In the genomic region with DNA sequence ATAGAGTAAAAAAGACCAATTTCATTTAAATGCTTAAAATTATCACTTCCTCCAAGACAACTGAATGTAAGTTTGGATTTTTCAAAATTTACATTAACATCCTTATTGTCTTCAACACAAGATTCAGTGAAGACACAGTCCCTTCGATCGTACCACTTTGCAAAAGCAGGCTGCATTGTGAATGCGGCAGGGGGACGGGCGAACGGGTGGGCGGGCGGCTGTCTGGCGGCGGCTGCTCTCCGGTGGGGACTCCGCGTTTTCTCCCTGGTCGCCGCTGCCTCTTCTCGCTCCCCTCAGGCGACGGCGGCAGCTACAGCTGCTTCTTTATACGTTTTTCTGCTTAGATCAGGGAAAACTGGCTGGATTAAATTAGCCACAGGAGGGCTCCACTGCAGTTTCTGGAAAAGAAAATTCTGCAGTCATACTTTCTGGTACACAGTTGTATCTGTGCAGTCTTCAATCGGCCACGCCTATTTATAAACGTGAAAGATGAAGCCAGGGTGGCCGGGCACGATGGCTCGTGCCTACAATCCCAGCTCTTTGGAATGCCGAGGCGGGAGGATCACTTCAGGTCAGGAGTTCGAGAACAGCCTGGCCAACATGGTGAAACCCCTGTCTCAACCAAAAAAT, we compare ENCODE assay signal across 8 cellular contexts. TPM values are rescaled to one million over a fixed set of nuclear protein-coding genes. Genes with fewer than 3 reads are reported as not detected.
A peak's percentile ranks its signal among the peaks of the same experiment; 100 is the strongest.
DNase-seq lines count a peak whose midpoint lies in the region; ATAC-seq and TF ChIP-seq lines count a peak whose summit lies in the region.

No MANE protein-coding gene starts in this region.

- H3K27ac ChIP-seq in CD4-positive, alpha-beta T cell (ENCODE audit: low read depth, low read length), result no peak overlapping the region
- H3K27ac ChIP-seq in HL-60 (replicated peaks) (no peak overlapping the region), OCI-LY1 (ENCODE audit: low read depth, low read length, poor library complexity, severe bottlenecking) (no peak overlapping the region), angular gyrus (ENCODE audit: low read depth, low read length) (peak overlapping the region; percentile 37), right cardiac atrium (ENCODE audit: low read length) (no peak overlapping the region), psoas muscle (no peak overlapping the region)

- H3K4me3 ChIP-seq in HL-60 (replicated peaks; ENCODE audit: insufficient read depth, low read length) (no peak overlapping the region), OCI-LY1 (ENCODE audit: low read depth, low read length, poor library complexity, severe bottlenecking) (no peak overlapping the region), right cardiac atrium (ENCODE audit: low read length) (peak overlapping the region; percentile 29), psoas muscle (peak overlapping the region; percentile 54)

- H3K9me3 ChIP-seq in CD4-positive, alpha-beta T cell (ENCODE audit: control insufficient read depth, low read length), result no peaks in the 10 kb centered on the region
- H3K9me3 ChIP-seq in OCI-LY1 (ENCODE audit: low read length) (no peaks in the 10 kb centered on the region), right cardiac atrium (ENCODE audit: control insufficient read depth, low read length) (no peaks in the 10 kb centered on the region), psoas muscle (no peaks in the 10 kb centered on the region)

- no peaks in the 10 kb centered on the region for H3K9me2 ChIP-seq in OCI-LY1 (ENCODE audit: low read depth, low read length)

- CTCF ChIA-PET in CD4-positive, alpha-beta T cell (lab: Charles Lee), result no interaction called here

- no peak for DNase-seq in CD4-positive, alpha-beta T cell
- DNase-seq in HL-60 (ENCODE audit: low read depth in 1 of 2, low spot score in 1 of 2) (peak; percentile 3 to 23), right cardiac atrium (peak; percentile 22 to 54 (median 53)), psoas muscle (peak in 1 of 2 donors; percentile 53), NK-92 (lab: John Stamatoyannopoulos, UW; ENCODE audit: unreplicated experiment) (no peak)
- no peak for DNase-seq in NK-92 treated with Interleukin-12 subunit alpha and Interleukin-12 subunit beta, amount 100 ng/mL, for 24 hours (lab: John Stamatoyannopoulos, UW)

- no peak overlapping the region for H2AFZ ChIP-seq in OCI-LY1 (ENCODE audit: low read length)

- H3K27me3 Mint-ChIP-seq in CD4-positive, alpha-beta T cell, result peaks cover 62% of the 10 kb centered on the region

- H3K4me3 Mint-ChIP-seq in CD4-positive, alpha-beta T cell, result no peak overlapping the region

- H3K4me1 Mint-ChIP-seq in CD4-positive, alpha-beta T cell (ENCODE audit: low read depth), result peaks cover 11% of the 10 kb centered on the region

- TF ChIP-seq CTCF in CD4-positive, alpha-beta T cell (IDR thresholded peaks at IDR 0.05), result no peak
- no peak for TF ChIP-seq CTCF in HL-60 (IDR thresholded peaks at IDR 0.05; ENCODE audit: insufficient read depth, low read length)
- TF ChIP-seq CTCF in OCI-LY1 (IDR thresholded peaks at IDR 0.05; ENCODE audit: low read length), result peak; percentile 18; the same call in 1 of the 2 replicates
- TF ChIP-seq CTCF in psoas muscle (IDR thresholded peaks at IDR 0.05), result peak; percentile 35

- no peaks in the 10 kb centered on the region for H3K36me3 ChIP-seq in OCI-LY1 (ENCODE audit: insufficient read depth, low read length)
- no peaks in the 10 kb centered on the region for H3K36me3 ChIP-seq in psoas muscle (ENCODE audit: insufficient read depth in 1 of 2, low read depth in 1 of 2)

- H3K4me1 ChIP-seq in OCI-LY1 (ENCODE audit: insufficient read depth, low read length, severe bottlenecking), result no peaks in the 10 kb centered on the region
- H3K4me1 ChIP-seq in right cardiac atrium (ENCODE audit: control insufficient read depth, insufficient read depth, low read length), result no peaks in the 10 kb centered on the region
- peaks cover 3% of the 10 kb centered on the region for H3K4me1 ChIP-seq in psoas muscle

- POLR2A ChIA-PET in CD4-positive, alpha-beta T cell (lab: Charles Lee), result no interaction called here

- no peaks in the 10 kb centered on the region for H3K9me3 Mint-ChIP-seq in CD4-positive, alpha-beta T cell

- H3F3A ChIP-seq in OCI-LY1 (ENCODE audit: insufficient read depth, low read length), result no peaks in the 10 kb centered on the region

- peaks cover 27% of the 10 kb centered on the region for H3K27me3 ChIP-seq in CD4-positive, alpha-beta T cell (ENCODE audit: control insufficient read depth, insufficient read depth, low read length)
- peaks cover 12% of the 10 kb centered on the region for H3K27me3 ChIP-seq in HL-60 (ENCODE audit: insufficient read depth, poor library complexity, severe bottlenecking)
- 0 out of 2 replicates have a peak, but pooled peaks cover 4% of the 10 kb centered on the region for H3K27me3 ChIP-seq in OCI-LY1 (ENCODE audit: insufficient read depth, low read length)
- H3K27me3 ChIP-seq in right cardiac atrium (ENCODE audit: control insufficient read depth, insufficient read depth), result peaks cover 4% of the 10 kb centered on the region
- H3K27me3 ChIP-seq in psoas muscle (ENCODE audit: insufficient read depth in 3 of 3, low read length in 2 of 3), result peaks cover 3 to 53% (median 14%) of the 10 kb centered on the region in 3 donors

- no peaks in the 10 kb centered on the region for H3K36me3 Mint-ChIP-seq in CD4-positive, alpha-beta T cell (ENCODE audit: low read depth)

- H4K20me1 ChIP-seq in OCI-LY1 (ENCODE audit: insufficient read depth, low read length), result no peaks in the 10 kb centered on the region

- H3K79me2 ChIP-seq in OCI-LY1 (ENCODE audit: insufficient read depth, low read length), result no peaks in the 10 kb centered on the region

- 8% methylated on average over 29 of the region's 29 CpGs for WGBS in right cardiac atrium
- 3 to 8% (median 3%) methylated on average over 29 of the region's 29 CpGs for WGBS in psoas muscle, 3 donors

- ATAC-seq in CD4-positive, alpha-beta T cell (ENCODE audit: poor library complexity), result peak; percentile 24
- ATAC-seq in right cardiac atrium (peak; percentile 64 to 76), psoas muscle (peak in 3 of 4 donors; percentile 25 to 75 (median 36))

- H3K9ac ChIP-seq in OCI-LY1 (ENCODE audit: low read length), result no peak overlapping the region

- H3K4me2 ChIP-seq in OCI-LY1 (ENCODE audit: low read length), result no peak overlapping the region

- intact Hi-C loops in CD4-positive, alpha-beta T cell (cut with DNase I, micrococcal nuclease), result no loop called here
- intact Hi-C loops in right cardiac atrium (cut with DNase I) (no loop called here), psoas muscle (cut with DNase I) (no loop called here)

- H3K27ac Mint-ChIP-seq in CD4-positive, alpha-beta T cell, result no peak overlapping the region

RNA-seq across cellular contexts. Expression of a gene that starts 33.9 kb away (rescaled TPM):
- total RNA-seq in CD4-positive, alpha-beta T cell, result 1 to 10 TPM; 4.4 to 4.8 TPM
- total RNA-seq in right cardiac atrium, result 10 to 100 TPM; 15.3 to 23.7 (median 16.6) TPM
- 27.2 TPM for polyA plus RNA-seq in right cardiac atrium
- total RNA-seq in psoas muscle, result 10 to 100 TPM; 13.2 to 17.3 (median 15.3) TPM
- polyA plus RNA-seq in psoas muscle, result 10 to 100 TPM; 19.5 to 44.7 (median 20.3) TPM

Comparison
In these comparisons a context has a peak if more than half of its experiments do, and no peak if none do; other contexts are left out.
1. DNase-seq: peak in HL-60 (2 of 2) and right cardiac atrium (3 of 3); none in CD4-positive, alpha-beta T cell (0 of 10), NK-92 (single experiment) and NK-92 treated with Interleukin-12 subunit alpha and Interleukin-12 subunit beta, amount 100 ng/mL, for 24 hours (single experiment).
2. CTCF ChIP-seq: peak in OCI-LY1 (single experiment) and psoas muscle (single experiment); none in CD4-positive, alpha-beta T cell (single experiment) and HL-60 (single experiment).
3. H3K4me3 ChIP-seq: peak in right cardiac atrium (single experiment) and psoas muscle (single experiment); none in HL-60 (single experiment) and OCI-LY1 (single experiment).
4. Peak in every context shown above with its lines, with median percentiles within 50 percentile points of each other: ATAC-seq.